ENCODE assay signal across 2 cellular contexts in genomic region chr1:248779350-248779749, GRCh38.
A peak's percentile ranks its signal among the peaks of the same experiment; 100 is the strongest.
TF ChIP-seq lines count a peak whose summit lies in the region.

No MANE protein-coding gene starts in this region.

TF ChIP-seq in K562, 482 proteins besides CTCF, POLR2A, EP300 and RAD21:
- peak; percentile 44; the same call in 1 of the 2 replicates for TF ChIP-seq CBFA2T2 (conservative IDR thresholded peaks at IDR 0.05)
- TF ChIP-seq NR2C2 (CRISPR knock-in tag; IDR thresholded peaks at IDR 0.05): no peak
- no peak for TF ChIP-seq NR2C2 (tag; IDR thresholded peaks at IDR 0.05)
- TF ChIP-seq TEAD4 (IDR thresholded peaks at IDR 0.05; ENCODE audit: low read length): peak; percentile 61
- no peak for TF ChIP-seq TEAD4 (CRISPR knock-in tag; IDR thresholded peaks at IDR 0.05; ENCODE audit: borderline replicate concordance)
- peak; percentile 71 for TF ChIP-seq CBFA2T3 (IDR thresholded peaks at IDR 0.05)
- no peak for TF ChIP-seq ZNF589 (CRISPR knock-in tag; IDR thresholded peaks at IDR 0.05; ENCODE audit: low read depth)
- no peak for TF ChIP-seq MIER1 (IDR thresholded peaks at IDR 0.05; ENCODE audit: low read depth)
- TF ChIP-seq ZNF766 (CRISPR knock-in tag; conservative IDR thresholded peaks at IDR 0.05): peak; percentile 46; the same call in 1 of the 2 replicates
- TF ChIP-seq ARID1B (IDR thresholded peaks at IDR 0.05): peak; percentile 38; the same call in 1 of the 2 replicates
- TF ChIP-seq EGR1 (conservative IDR thresholded peaks at IDR 0.05): peak; percentile 23; the same call in 1 of the 2 replicates
- TF ChIP-seq RCOR1 (IDR thresholded peaks at IDR 0.05; ENCODE audit: borderline replicate concordance in 1 of 2, low read depth in 2 of 2, low read length in 2 of 2): peak in 1 of 2 experiments; percentile 8; a peak in 1 of 4 replicates
- peak; percentile 47; the same call in 1 of the 2 replicates for TF ChIP-seq TAL1 (IDR thresholded peaks at IDR 0.05)
- TF ChIP-seq ZNF76 (CRISPR knock-in tag; IDR thresholded peaks at IDR 0.05; ENCODE audit: borderline replicate concordance): no peak

TF ChIP-seq in HEK293T, 16 proteins besides CTCF, POLR2A, EP300 and RAD21:
- no peak for TF ChIP-seq FOXM1 (IDR thresholded peaks at IDR 0.05; ENCODE audit: borderline replicate concordance)
- no peak for TF ChIP-seq L3MBTL2 (conservative IDR thresholded peaks at IDR 0.05)
- TF ChIP-seq ELF4 (IDR thresholded peaks at IDR 0.05): no peak
- TF ChIP-seq PKNOX1 (IDR thresholded peaks at IDR 0.05): no peak
- no peak for TF ChIP-seq BHLHE40 (IDR thresholded peaks at IDR 0.05; ENCODE audit: borderline replicate concordance)
- no peak for TF ChIP-seq TARDBP (IDR thresholded peaks at IDR 0.05)
